Comparison of ENCODE assay signal across 2 cellular contexts in the genomic region with DNA sequence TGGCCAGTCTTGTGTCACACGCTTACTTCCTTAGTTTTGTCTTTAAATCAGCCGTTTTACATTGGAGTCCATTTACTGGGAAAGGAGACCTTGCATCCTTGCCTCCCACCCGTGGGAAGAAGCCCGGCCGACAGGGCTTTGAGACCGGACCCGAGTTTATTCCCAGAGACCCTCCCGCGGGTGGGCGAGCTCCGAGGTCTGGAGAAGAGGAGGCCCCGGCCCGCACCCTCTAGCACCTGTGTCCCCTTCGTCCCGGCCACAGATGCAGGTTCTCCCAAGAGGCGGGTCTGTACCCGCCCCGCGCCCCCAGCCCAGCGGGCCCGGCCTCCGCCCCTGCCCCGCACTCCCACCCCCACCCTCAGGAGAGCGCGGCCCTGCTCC.
TF ChIP-seq lines count a peak whose summit lies in the region.

No MANE protein-coding gene starts in this region.

TF ChIP-seq in A549, 52 proteins besides CTCF, POLR2A, EP300 and RAD21:
- no peak for TF ChIP-seq RARB (CRISPR knock-in tag; IDR thresholded peaks at IDR 0.05)
- no peak for TF ChIP-seq HOXB5 (CRISPR knock-in tag; IDR thresholded peaks at IDR 0.05)
- no peak for TF ChIP-seq RNF2 (IDR thresholded peaks at IDR 0.05; ENCODE audit: borderline replicate concordance, low read depth)
- TF ChIP-seq PHF8 (IDR thresholded peaks at IDR 0.05; ENCODE audit: borderline replicate concordance, low read depth): no peak
- TF ChIP-seq ZFP36 (IDR thresholded peaks at IDR 0.05; ENCODE audit: borderline replicate concordance, partially characterized antibody): no peak
- TF ChIP-seq KDM5A (IDR thresholded peaks at IDR 0.05): no peak
- TF ChIP-seq KDM1A (IDR thresholded peaks at IDR 0.05; ENCODE audit: low read depth): no peak
- TF ChIP-seq TFCP2L1 (CRISPR knock-in tag; IDR thresholded peaks at IDR 0.05): no peak
- no peak for TF ChIP-seq CEBPB (IDR thresholded peaks at IDR 0.05)
- TF ChIP-seq, protein P1, sequence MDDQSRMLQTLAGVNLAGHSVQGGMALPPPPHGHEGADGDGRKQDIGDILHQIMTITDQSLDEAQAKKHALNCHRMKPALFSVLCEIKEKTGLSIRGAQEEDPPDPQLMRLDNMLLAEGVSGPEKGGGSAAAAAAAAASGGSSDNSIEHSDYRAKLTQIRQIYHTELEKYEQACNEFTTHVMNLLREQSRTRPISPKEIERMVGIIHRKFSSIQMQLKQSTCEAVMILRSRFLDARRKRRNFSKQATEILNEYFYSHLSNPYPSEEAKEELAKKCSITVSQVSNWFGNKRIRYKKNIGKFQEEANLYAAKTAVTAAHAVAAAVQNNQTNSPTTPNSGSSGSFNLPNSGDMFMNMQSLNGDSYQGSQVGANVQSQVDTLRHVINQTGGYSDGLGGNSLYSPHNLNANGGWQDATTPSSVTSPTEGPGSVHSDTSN (IDR thresholded peaks at IDR 0.05): no peak
- TF ChIP-seq EHMT2 (IDR thresholded peaks at IDR 0.05; ENCODE audit: low read depth): no peak

TF ChIP-seq in HEK293, 187 proteins besides CTCF, POLR2A, EP300 and RAD21:
- peak; percentile 7; the same call in 1 of the 2 replicates for TF ChIP-seq SP2 (tag by site-specific recombination; IDR thresholded peaks at IDR 0.05)
- no peak for TF ChIP-seq BCL11A (tag by site-specific recombination; IDR thresholded peaks at IDR 0.05; ENCODE audit: low read depth)
- TF ChIP-seq, protein P2, sequence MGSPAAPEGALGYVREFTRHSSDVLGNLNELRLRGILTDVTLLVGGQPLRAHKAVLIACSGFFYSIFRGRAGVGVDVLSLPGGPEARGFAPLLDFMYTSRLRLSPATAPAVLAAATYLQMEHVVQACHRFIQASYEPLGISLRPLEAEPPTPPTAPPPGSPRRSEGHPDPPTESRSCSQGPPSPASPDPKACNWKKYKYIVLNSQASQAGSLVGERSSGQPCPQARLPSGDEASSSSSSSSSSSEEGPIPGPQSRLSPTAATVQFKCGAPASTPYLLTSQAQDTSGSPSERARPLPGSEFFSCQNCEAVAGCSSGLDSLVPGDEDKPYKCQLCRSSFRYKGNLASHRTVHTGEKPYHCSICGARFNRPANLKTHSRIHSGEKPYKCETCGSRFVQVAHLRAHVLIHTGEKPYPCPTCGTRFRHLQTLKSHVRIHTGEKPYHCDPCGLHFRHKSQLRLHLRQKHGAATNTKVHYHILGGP (tag by site-specific recombination; IDR thresholded peaks at IDR 0.05): no peak
- TF ChIP-seq ZNF600 (tag by site-specific recombination; IDR thresholded peaks at IDR 0.05): no peak
TF ChIP-seq in HEK293: peak in this region for 1.
